22 cellular contexts compared by ENCODE assay signal in the genomic region with DNA sequence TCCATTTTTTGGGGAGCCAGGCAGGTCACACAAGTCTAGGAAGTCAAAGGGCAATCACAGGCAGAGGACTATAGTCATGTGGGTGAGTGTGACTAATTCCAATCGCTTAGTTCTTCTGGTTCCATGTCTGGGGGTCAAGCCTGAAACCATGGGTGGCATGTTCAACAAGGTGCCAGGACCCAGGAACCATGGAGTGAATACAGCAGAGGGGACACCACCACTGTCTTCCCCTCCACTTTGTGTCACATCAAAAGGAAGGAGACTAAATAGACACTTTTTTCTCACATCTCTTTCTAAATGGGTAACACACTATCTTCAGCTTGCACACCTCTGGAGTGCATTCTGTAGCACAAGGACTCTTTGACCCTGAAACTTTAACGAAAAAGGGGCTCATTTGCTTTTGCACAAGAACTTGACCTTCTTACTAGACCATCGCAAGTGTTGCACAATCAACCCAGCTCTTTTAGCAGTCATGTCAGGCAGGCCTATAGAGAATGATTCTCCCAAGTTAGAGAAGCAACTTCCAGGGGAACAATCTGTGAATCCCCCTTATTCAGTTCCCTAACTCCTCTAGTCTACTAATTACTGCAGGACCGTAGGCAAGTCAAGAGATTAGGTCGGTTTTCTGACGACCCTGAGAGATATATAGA.
"Had no signal": no experiment of that assay in that cellular context is flagged by ENCODE, and none has a peak within 500 bp of the region (broad histone marks: within the 10 kb centered on the region; RNA-seq: fewer than 3 reads in every experiment).

No MANE protein-coding gene starts in this region.

- H3K36me3 ChIP-seq: MG63, SJCRH30 had no signal

- H3K4me3 ChIP-seq: MG63, SJCRH30 had no signal

- DNase-seq: Karpas-422, KG1, MG63, NCI-H1092 treated with DMSO at 0.1 percent for 48 hours, NCI-H1436, NCI-H187, NCI-H2029, NCI-H2081 treated with DMSO at 0.1 percent for 48 hours, NCI-H2171, NCI-H226, NCI-H446, NCI-H510A, NCI-H524 treated with DMSO at 0.1 percent for 48 hours, NCI-H69, NCI-H774, SHP77 treated with DMSO at 0.1 percent for 48 hours, T-helper 1 cell, T-helper 17 cell had no signal

- H3K9me3 ChIP-seq: MG63, SJCRH30 had no signal

- H3K27ac ChIP-seq: RWPE1, SJCRH30 had no signal

- H3K4me3 Mint-ChIP-seq: T-helper 17 cell; T-helper 2 cell treated with Interferon-gamma antibody and Interleukin-4, amounts not matched to agents 5 μg/mL and 100 μg/mL, for 36 hours had no signal

- H3K27me3 Mint-ChIP-seq: T-helper 17 cell had no signal

- ATAC-seq: SK-N-SH treated with all-trans-retinoic acid at 6 μM for 48 hours, T-helper 17 cell had no signal

- H3K4me1 ChIP-seq: SJCRH30 had no signal

- H3K4me1 Mint-ChIP-seq: T-helper 17 cell had no signal

- H3K27ac Mint-ChIP-seq: T-helper 17 cell; T-helper 2 cell treated with Interferon-gamma antibody and Interleukin-4, amounts not matched to agents 5 μg/mL and 100 μg/mL, for 36 hours had no signal

- H3K27me3 ChIP-seq: MG63, SJCRH30 had no signal
